Comparison of ENCODE assay signal across 9 cellular contexts in genomic region chr21:29938968-29939858, GRCh38. TPM values are rescaled to one million over a fixed set of nuclear protein-coding genes. Genes with fewer than 3 reads are reported as not detected.
DNase-seq lines count a peak whose midpoint lies in the region; ATAC-seq, FAIRE-seq and TF ChIP-seq lines count a peak whose summit lies in the region.
"Had no signal": no experiment of that assay in that cellular context is flagged by ENCODE, and none has a peak within 500 bp of the region (broad histone marks: within the 10 kb centered on the region; RNA-seq: fewer than 3 reads in every experiment).

No MANE protein-coding gene starts in this region.

- no peak overlapping the region for H3K27ac Mint-ChIP-seq in activated CD4-positive, alpha-beta memory T cell treated with anti-CD3 and anti-CD28 coated beads for 36 hours
- H3K27ac Mint-ChIP-seq in HFFc6, result no peak overlapping the region

- H3K27me3 Mint-ChIP-seq in activated CD4-positive, alpha-beta memory T cell treated with anti-CD3 and anti-CD28 coated beads for 36 hours, result peaks cover 23% of the 10 kb centered on the region
- H3K27me3 Mint-ChIP-seq in HFFc6 (ENCODE audit: insufficient read depth), result no peaks in the 10 kb centered on the region; the same call in none of the 2 replicates

- H3K27me3 ChIP-seq in SK-N-SH (ENCODE audit: insufficient read depth), result peaks cover 26% of the 10 kb centered on the region
- H3K27me3 ChIP-seq in gastroesophageal sphincter, result peaks cover 50% of the 10 kb centered on the region
- peaks cover 0 to 7% (median 2%) of the 10 kb centered on the region in 4 donors for H3K27me3 ChIP-seq in pancreas

- no peaks in the 10 kb centered on the region for H3K9me2 ChIP-seq in SK-N-SH

- H3K4me1 ChIP-seq in SK-N-SH (ENCODE audit: control insufficient read depth in 1 of 2, insufficient read depth in 2 of 2, low read depth in 1 of 2, low read length in 1 of 2) (no peaks in the 10 kb centered on the region), gastroesophageal sphincter (peaks cover 0 to 10% (median 0%) of the 10 kb centered on the region in 3 donors), pancreas (no peaks in the 10 kb centered on the region)

- FAIRE-seq in pancreas (lab: Jason Lieb, UNC), result no peak

- H3K9ac ChIP-seq in SK-N-SH, result no peak overlapping the region

- POLR2A ChIA-PET in SK-N-SH (lab: Yijun Ruan, JAX), result no interaction called here
- POLR2A ChIA-PET in activated CD4-positive, alpha-beta memory T cell treated with anti-CD3 and anti-CD28 coated beads for 36 hours (lab: Charles Lee), result no interaction called here

- H3K36me3 Mint-ChIP-seq in activated CD4-positive, alpha-beta memory T cell treated with anti-CD3 and anti-CD28 coated beads for 36 hours, result no peaks in the 10 kb centered on the region
- no peaks in the 10 kb centered on the region; the same call in 1 of the 2 replicates for H3K36me3 Mint-ChIP-seq in HFFc6 (ENCODE audit: low read depth)

- peaks cover 4% of the 10 kb centered on the region for H3K4me1 Mint-ChIP-seq in activated CD4-positive, alpha-beta memory T cell treated with anti-CD3 and anti-CD28 coated beads for 36 hours (ENCODE audit: low read depth)
- no peaks in the 10 kb centered on the region for H3K4me1 Mint-ChIP-seq in HFFc6 (ENCODE audit: low read depth)

- no peak for TF ChIP-seq POLR2A in gastroesophageal sphincter (IDR thresholded peaks at IDR 0.05)

- TF ChIP-seq CTCF in SK-N-SH (IDR thresholded peaks at IDR 0.05) (no peak), gastroesophageal sphincter (IDR thresholded peaks at IDR 0.05) (no peak), pancreas (IDR thresholded peaks at IDR 0.05) (no peak), HFFc6 (IDR thresholded peaks at IDR 0.05) (no peak)

- no peak for TF ChIP-seq RAD21 in SK-N-SH (IDR thresholded peaks at IDR 0.05; ENCODE audit: low read length)

- H3K4me3 ChIP-seq in SK-N-SH (ENCODE audit: low read depth in 2 of 2, low read length in 1 of 2), result peak overlapping the region in 1 of 2 experiments; percentile 6; a peak in 2 of 4 replicates
- H3K4me3 ChIP-seq in gastroesophageal sphincter, result peak overlapping the region in 1 of 2 donors; percentile 21
- H3K4me3 ChIP-seq in pancreas, result peak overlapping the region in 3 of 4 donors; percentile 13 to 43 (median 35)

- intact Hi-C loops in pancreas (cut with DNase I), result no loop called here
- intact Hi-C loops in activated CD4-positive, alpha-beta memory T cell treated with anti-CD3 and anti-CD28 coated beads for 36 hours (cut with micrococcal nuclease), result no loop called here

- H3K9me3 ChIP-seq in SK-N-SH, result no peaks in the 10 kb centered on the region
- H3K9me3 ChIP-seq in gastroesophageal sphincter, result no peaks in the 10 kb centered on the region
- H3K9me3 ChIP-seq in pancreas, result no peaks in the 10 kb centered on the region

- WGBS in SK-N-SH (ENCODE audit: low lambda C conversion rate), result 14% methylated on average over 50 of the region's 68 CpGs
- WGBS in gastroesophageal sphincter (ENCODE audit: low coverage in 1 of 2), 2 donors, result 0% methylated on average over 1 of the region's 68 CpGs; no CpG with 5 or more reads in 1 of the 2 donors
- 1 to 3% methylated on average over 59 to 68 of the region's 68 CpGs for WGBS in pancreas, 2 donors

- ATAC-seq in gastroesophageal sphincter (peak; percentile 36), pancreas (peak; percentile 49 to 64 (median 60)), GM21423 (IDR thresholded peaks at IDR 0.05; ENCODE audit: unreplicated experiment) (no peak)

- H3K27ac ChIP-seq in SK-N-SH (ENCODE audit: low read depth in 2 of 2, low read length in 1 of 2) (no peak overlapping the region), gastroesophageal sphincter (no peak overlapping the region), pancreas (no peak overlapping the region)

- no peaks in the 10 kb centered on the region for H4K20me1 ChIP-seq in SK-N-SH (ENCODE audit: insufficient read depth)

- TF ChIP-seq EP300 in SK-N-SH (IDR thresholded peaks at IDR 0.05; ENCODE audit: borderline replicate concordance in 1 of 2, low read depth in 1 of 2, low read length in 1 of 2) (no peak), gastroesophageal sphincter (IDR thresholded peaks at IDR 0.05) (no peak)

- no peaks in the 10 kb centered on the region for H3K79me2 ChIP-seq in SK-N-SH (ENCODE audit: insufficient read depth)

- CTCF ChIA-PET in SK-N-SH (lab: Yijun Ruan, JAX), result interaction anchor here (1.0 kb wide), 1 partner anchor 10 kb away, joined by 4 read pairs; no protein-coding TSS in a partner anchor
- CTCF ChIA-PET in activated CD4-positive, alpha-beta memory T cell treated with anti-CD3 and anti-CD28 coated beads for 36 hours (lab: Charles Lee), result no interaction called here

- peak overlapping the region; percentile 62; the same call in 1 of the 2 replicates for H3K4me2 ChIP-seq in SK-N-SH

- H3K9me3 Mint-ChIP-seq in activated CD4-positive, alpha-beta memory T cell treated with anti-CD3 and anti-CD28 coated beads for 36 hours, result no peaks in the 10 kb centered on the region
- H3K9me3 Mint-ChIP-seq in HFFc6, result peaks cover 24% of the 10 kb centered on the region

- peak overlapping the region; percentile 11; the same call in 1 of the 2 replicates for H2AFZ ChIP-seq in SK-N-SH (ENCODE audit: low read depth)

- H3F3A ChIP-seq in SK-N-SH (replicated peaks; ENCODE audit: insufficient read depth), result no peaks in the 10 kb centered on the region

- H3K4me3 Mint-ChIP-seq in activated CD4-positive, alpha-beta memory T cell treated with anti-CD3 and anti-CD28 coated beads for 36 hours, result no peak overlapping the region
- no peak overlapping the region for H3K4me3 Mint-ChIP-seq in HFFc6

- H3K36me3 ChIP-seq in SK-N-SH (replicated peaks in 1 of 2; ENCODE audit: control insufficient read depth in 1 of 2, insufficient read depth in 2 of 2, low read length in 1 of 2) (no peaks in the 10 kb centered on the region), gastroesophageal sphincter (no peaks in the 10 kb centered on the region), pancreas (no peaks in the 10 kb centered on the region)

- DNase-seq in Daoy (ENCODE audit: low read depth), result peak; percentile 27
- peak; percentile 11 for DNase-seq in SK-N-SH
- DNase-seq in pancreas, result peak in 3 of 6 donors; percentile 23 to 65 (median 64)
- DNase-seq in activated CD4-positive, alpha-beta memory T cell treated with anti-CD3 and anti-CD28 coated beads for 36 hours, result no peak
- no peak for DNase-seq in HFFc6
- no peak for DNase-seq in RPMI8226
- DNase-seq: GDM1 had no signal

TF ChIP-seq in SK-N-SH, 30 proteins besides CTCF, POLR2A, EP300 and RAD21:
- TF ChIP-seq RCOR1 (IDR thresholded peaks at IDR 0.05; ENCODE audit: low read length), result no peak
- TF ChIP-seq FOXM1 (IDR thresholded peaks at IDR 0.05; ENCODE audit: low read depth), result no peak
- TF ChIP-seq, protein P1, sequence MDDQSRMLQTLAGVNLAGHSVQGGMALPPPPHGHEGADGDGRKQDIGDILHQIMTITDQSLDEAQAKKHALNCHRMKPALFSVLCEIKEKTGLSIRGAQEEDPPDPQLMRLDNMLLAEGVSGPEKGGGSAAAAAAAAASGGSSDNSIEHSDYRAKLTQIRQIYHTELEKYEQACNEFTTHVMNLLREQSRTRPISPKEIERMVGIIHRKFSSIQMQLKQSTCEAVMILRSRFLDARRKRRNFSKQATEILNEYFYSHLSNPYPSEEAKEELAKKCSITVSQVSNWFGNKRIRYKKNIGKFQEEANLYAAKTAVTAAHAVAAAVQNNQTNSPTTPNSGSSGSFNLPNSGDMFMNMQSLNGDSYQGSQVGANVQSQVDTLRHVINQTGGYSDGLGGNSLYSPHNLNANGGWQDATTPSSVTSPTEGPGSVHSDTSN (IDR thresholded peaks at IDR 0.05), result no peak
- TF ChIP-seq TAF1 (IDR thresholded peaks at IDR 0.05; ENCODE audit: borderline replicate concordance, low read depth, low read length), result no peak
- TF ChIP-seq REST (IDR thresholded peaks at IDR 0.05; ENCODE audit: low read depth, low read length), result no peak
- TF ChIP-seq JUND (IDR thresholded peaks at IDR 0.05), result no peak
- TF ChIP-seq GABPA (IDR thresholded peaks at IDR 0.05; ENCODE audit: low read depth), result no peak
- no peak for TF ChIP-seq NFIC (IDR thresholded peaks at IDR 0.05; ENCODE audit: borderline replicate concordance)

RNA-seq across cellular contexts. Expression of gene GRIK1, which starts 0.6 kb away (rescaled TPM):
- total RNA-seq in Daoy (2014; rRNA removed; shearing (Covaris generic)), result not detected in 2 replicates
- not detected in 2 replicates for polyA plus RNA-seq in SK-N-SH (2012; rRNA removed)
- not detected in 2 replicates for polyA plus RNA-seq in SK-N-SH (2012; cell fraction: cytosol; rRNA removed)
- not detected in 2 replicates for polyA plus RNA-seq in SK-N-SH (2012; cell fraction: nucleus; rRNA removed)
- total RNA-seq in gastroesophageal sphincter, result under 1 TPM in 2 of 4 donors, not detected in 2; 0.32 to 0.67 TPM
- total RNA-seq in pancreas, result under 1 TPM in 2 of 6 donors, not detected in 4; 0.08 to 0.09 TPM
- polyA plus RNA-seq in pancreas, result under 1 TPM in 1 of 2 donors, not detected in 1; 0.02 TPM
- total RNA-seq in activated CD4-positive, alpha-beta memory T cell treated with anti-CD3 and anti-CD28 coated beads for 36 hours, result not detected
- total RNA-seq in HFFc6 (2021; fragmentation: NEBNext Ultra II Directional; extraction: Animal tissue kit (Norgen Biotek cat#: 25700)), result not detected

Comparison
In these comparisons a context has a peak if more than half of its experiments do, and no peak if none do; other contexts are left out.
1. DNase-seq: peak in Daoy (single experiment) and SK-N-SH (single experiment); none in activated CD4-positive, alpha-beta memory T cell treated with anti-CD3 and anti-CD28 coated beads for 36 hours (single experiment), HFFc6 (single experiment) and RPMI8226 (single experiment).